8 cellular contexts compared by ENCODE assay signal in the genomic region with DNA sequence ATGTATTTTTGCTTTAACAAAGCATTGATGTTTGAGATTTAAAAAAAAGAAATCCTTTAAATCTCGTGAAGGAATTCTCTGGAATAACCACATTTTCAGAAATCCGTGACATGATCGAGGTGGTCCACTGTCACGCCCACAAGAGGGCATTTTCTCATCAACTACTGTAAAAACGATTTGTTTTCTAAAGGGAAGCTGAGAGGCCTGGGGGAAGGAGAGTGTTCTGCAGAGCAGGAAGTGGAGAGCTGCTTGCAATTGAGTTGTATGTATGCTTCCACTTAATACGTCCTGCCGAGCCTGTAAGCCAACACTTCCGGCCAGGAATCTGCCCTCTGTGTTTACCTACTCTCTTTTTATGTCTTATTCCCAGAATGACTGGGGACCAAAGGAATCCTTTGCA. TPM values are rescaled to one million over a fixed set of nuclear protein-coding genes. Genes with fewer than 3 reads are reported as not detected.
DNase-seq lines count a peak whose midpoint lies in the region; ATAC-seq and TF ChIP-seq lines count a peak whose summit lies in the region.

No MANE protein-coding gene starts in this region.

- DNase-seq in BJ (ENCODE audit: low read depth): peak; percentile 49
- DNase-seq in NCI-H510A treated with DMSO at 0.1 percent for 48 hours (lab: John Stamatoyannopoulos, UW): peak; percentile 92
- peak; percentile 61 for DNase-seq in brain pericyte (ENCODE audit: low read depth, low spot score)
- DNase-seq in kidney glomerular epithelial cell (lab: John Stamatoyannopoulos, UW): peak; percentile 71
- DNase-seq in upper lobe of left lung: peak in 1 of 2 donors; percentile 72
- DNase-seq in stimulated activated CD4-positive, alpha-beta T cell treated with anti-CD3 and anti-CD28 coated beads, Interleukin-4, amount 100 ng/mL, for 24 hours: no peak

- H3K27me3 ChIP-seq in BJ (ENCODE audit: control insufficient read depth, insufficient read depth, low read length): no peaks in the 10 kb centered on the region
- H3K27me3 ChIP-seq in upper lobe of left lung: no peaks in the 10 kb centered on the region

- 3 to 5% methylated on average over 8 of the region's 8 CpGs for WGBS in upper lobe of left lung, 2 donors

- peaks cover 10 to 19% (median 14%) of the 10 kb centered on the region in 4 donors for H3K4me1 ChIP-seq in upper lobe of left lung

- TF ChIP-seq EP300 in upper lobe of left lung (IDR thresholded peaks at IDR 0.05): no peak

- peak overlapping the region; percentile 3 to 46 (median 15) for H3K27ac ChIP-seq in upper lobe of left lung

- no peak for TF ChIP-seq POLR2A in upper lobe of left lung (IDR thresholded peaks at IDR 0.05)

- H3K9me3 ChIP-seq in upper lobe of left lung: no peaks in the 10 kb centered on the region

- TF ChIP-seq CTCF in BJ (IDR thresholded peaks at IDR 0.05; ENCODE audit: insufficient read depth, low read depth, low read length) (peak; percentile 37), upper lobe of left lung (IDR thresholded peaks at IDR 0.05) (peak in 2 of 6 experiments; percentile 14 to 29)

- H3K36me3 ChIP-seq in BJ (ENCODE audit: control insufficient read depth, insufficient read depth, low read length): no peaks in the 10 kb centered on the region
- no peaks in the 10 kb centered on the region for H3K36me3 ChIP-seq in upper lobe of left lung

- POLR2A ChIA-PET in BJ (lab: Charles Lee): interaction anchor here (0.6 kb wide), 1 partner anchor 92 kb away, joined by 3 read pairs; no protein-coding TSS in a partner anchor

- H3K4me3 ChIP-seq in BJ (ENCODE audit: low read depth, low read length): no peak overlapping the region
- H3K4me3 ChIP-seq in upper lobe of left lung: peak overlapping the region in 1 of 4 donors; percentile 21

- peak; percentile 35 for ATAC-seq in GM19025 (IDR thresholded peaks at IDR 0.05; ENCODE audit: low read depth, unreplicated experiment)
- peak; percentile 66 for ATAC-seq in HG03196 (IDR thresholded peaks at IDR 0.05; ENCODE audit: unreplicated experiment)
- peak in 1 of 2 donors; percentile 73 for ATAC-seq in upper lobe of left lung (ENCODE audit: low FRiP score in 2 of 2)

- CTCF ChIA-PET in BJ (lab: Yijun Ruan, JAX): interaction anchor here (0.8 to 1.9 kb wide), 5 partner anchors 10 to 354 kb away, joined by 3 to 7 read pairs (median 4); no protein-coding TSS in a partner anchor

RNA-seq across cellular contexts. Expression of a gene that starts 19.4 kb away (rescaled TPM):
- 8.1 and 10.0 TPM in 2 replicates for polyA plus RNA-seq in BJ (2011; rRNA removed)
- polyA minus RNA-seq in BJ (2011; rRNA and poly(A)+ RNA removed): 7.4 and 8.9 TPM in 2 replicates
- total RNA-seq in upper lobe of left lung: 10 to 100 TPM in 5 of 6 donors, 1 to 10 TPM in 1; 8.6 to 34.4 (median 18.2) TPM
